ENCODE assay signal across 28 cellular contexts in genomic region chr13:96581741-96582140, GRCh38.
"Had no signal": no experiment of that assay in that cellular context is flagged by ENCODE, and none has a peak within 500 bp of the region (broad histone marks: within the 10 kb centered on the region; RNA-seq: fewer than 3 reads in every experiment).

No MANE protein-coding gene starts in this region.

- H3K36me3 Mint-ChIP-seq: activated CD4-positive, alpha-beta memory T cell treated with anti-CD3 and anti-CD28 coated beads for 36 hours; type B pancreatic cell had no signal

- H3K27me3 Mint-ChIP-seq: activated CD4-positive, alpha-beta memory T cell treated with anti-CD3 and anti-CD28 coated beads for 36 hours; activated T-cell treated with anti-CD3 and anti-CD28 coated beads, Interleukin-2, amount 50 U/mL, for 24 hours; activated T-helper 17 cell treated with anti-CD3 and anti-CD28 coated beads, Interleukin-2, amount 50 U/mL, for 72 hours; natural killer cell treated with Interleukin-12 subunit alpha and Interleukin-12 subunit beta and Interleukin-15 and Interleukin-18, amount 100 ng/mL, for 72 hours; type B pancreatic cell had no signal

- H3K27ac ChIP-seq: brain microvascular endothelial cell, right lobe of liver, uterus, WERI-Rb-1 had no signal

- H3K4me1 Mint-ChIP-seq: activated T-helper 17 cell treated with anti-CD3 and anti-CD28 coated beads, Interleukin-2, amount 50 U/mL, for 72 hours had no signal

- H3K27ac Mint-ChIP-seq: activated CD4-positive, alpha-beta memory T cell treated with anti-CD3 and anti-CD28 coated beads for 36 hours; activated T-cell treated with anti-CD3 and anti-CD28 coated beads, Interleukin-2, amount 50 U/mL, for 24 hours; activated T-helper 17 cell treated with anti-CD3 and anti-CD28 coated beads, Interleukin-2, amount 50 U/mL, for 72 hours; natural killer cell treated with Interleukin-12 subunit alpha and Interleukin-12 subunit beta and Interleukin-15 and Interleukin-18, amount 100 ng/mL, for 72 hours; type B pancreatic cell had no signal

- H3K9me3 Mint-ChIP-seq: type B pancreatic cell had no signal

- DNase-seq: activated CD4-positive, alpha-beta memory T cell treated with anti-CD3 and anti-CD28 coated beads for 36 hours; activated CD4-positive, alpha-beta T cell treated with anti-CD3 and anti-CD28 coated beads for 48 hours; activated CD8-positive, alpha-beta memory T cell treated with anti-CD3 and anti-CD28 coated beads, Interleukin-2, amount 50 U/mL, for 48 hours; activated gamma-delta T cell treated with Interleukin-2 at 50 U/mL for 16 hours; activated naive CD4-positive, alpha-beta T cell treated with anti-CD3 and anti-CD28 coated beads, Interleukin-2, amount 50 U/mL, for 16 hours; activated T-cell treated with anti-CD3 and anti-CD28 coated beads, Interleukin-2, amount 50 U/mL, for 24 hours; amniotic stem cell; brain microvascular endothelial cell; central memory CD4-positive, alpha-beta T cell; dermis blood vessel endothelial cell; effector CD8-positive, alpha-beta T cell; erythroblast; head of caudate nucleus; hippocampal formation; mesenchymal stem cell; right lobe of liver; stimulated activated CD4-positive, alpha-beta T cell treated with anti-CD3 and anti-CD28 coated beads, Interleukin-2, amount 100 ng/mL, for 48 hours; stimulated activated naive CD8-positive, alpha-beta T cell treated with anti-CD3 and anti-CD28 coated beads, Interleukin-15, Interleukin-2, amounts not matched to agents 100 U/mL and 50 U/mL, for 24 hours; T-helper 9 cell; uterus; WERI-Rb-1 had no signal

- ATAC-seq: activated CD4-positive, CD25-positive, alpha-beta regulatory T cell treated with anti-CD3 and anti-CD28 coated beads, Interleukin-2, amount 50 U/mL, for 24 hours; activated T-helper 17 cell treated with anti-CD3 and anti-CD28 coated beads, Interleukin-2, amount 50 U/mL, for 72 hours; natural killer cell treated with Interleukin-12 subunit alpha and Interleukin-12 subunit beta and Interleukin-15 and Interleukin-18, amount 100 ng/mL, for 72 hours; right lobe of liver; stimulated activated naive CD8-positive, alpha-beta T cell treated with anti-CD3 and anti-CD28 coated beads, Interleukin-15, Interleukin-2, amounts not matched to agents 100 U/mL and 50 U/mL, for 24 hours had no signal

- FAIRE-seq: astrocyte, endometrium, TTC549 had no signal

- H3K27me3 ChIP-seq: brain microvascular endothelial cell, right lobe of liver, uterus had no signal

- H3K4me1 ChIP-seq: right lobe of liver, uterus had no signal

- H3K9me3 ChIP-seq: right lobe of liver, uterus had no signal

- H3K36me3 ChIP-seq: brain microvascular endothelial cell, right lobe of liver, uterus, WERI-Rb-1 had no signal

- H3K4me3 ChIP-seq: right lobe of liver, uterus had no signal

- H3K4me3 Mint-ChIP-seq: activated CD4-positive, alpha-beta memory T cell treated with anti-CD3 and anti-CD28 coated beads for 36 hours; activated T-cell treated with anti-CD3 and anti-CD28 coated beads, Interleukin-2, amount 50 U/mL, for 24 hours; activated T-helper 17 cell treated with anti-CD3 and anti-CD28 coated beads, Interleukin-2, amount 50 U/mL, for 72 hours; natural killer cell treated with Interleukin-12 subunit alpha and Interleukin-12 subunit beta and Interleukin-15 and Interleukin-18, amount 100 ng/mL, for 72 hours; type B pancreatic cell had no signal
